Comparison of ENCODE assay signal across 27 cellular contexts in genomic region chr16:86478779-86479178, GRCh38. TPM values are rescaled to one million over a fixed set of nuclear protein-coding genes. Genes with fewer than 3 reads are reported as not detected.
"Had no signal": no experiment of that assay in that cellular context is flagged by ENCODE, and none has a peak within 500 bp of the region (broad histone marks: within the 10 kb centered on the region; RNA-seq: fewer than 3 reads in every experiment).

No MANE protein-coding gene starts in this region.

- DNase-seq: hypothalamus; immature natural killer cell; left ventricle myocardium inferior; mesendoderm; naive B cell; natural killer cell; nephron progenitor cell; occipital lobe; retina; right cardiac atrium; stimulated activated CD4-positive, alpha-beta T cell treated with anti-CD3 and anti-CD28 coated beads, Interleukin-1b, Interleukin-23, amount 100 ng/mL, for 48 hours; stimulated activated CD4-positive, alpha-beta T cell treated with anti-CD3 and anti-CD28 coated beads, Interleukin-2, amount 100 ng/mL, for 48 hours; stimulated activated CD4-positive, alpha-beta T cell treated with anti-CD3 and anti-CD28 coated beads, Interleukin-4, amount 100 ng/mL, for 4 hours; stimulated activated CD8-positive, alpha-beta memory T cell treated with anti-CD3 and anti-CD28 coated beads, Interleukin-4, amount 100 ng/mL, for 48 hours; stimulated activated naive CD4-positive, alpha-beta T cell treated with Interleukin-2 at 50 U/mL for 16 hours; stimulated activated naive CD8-positive, alpha-beta T cell treated with anti-CD3 and anti-CD28 coated beads, Interleukin-15, amount 100 ng/mL, for 72 hours; uterus had no signal

- H3K9me3 ChIP-seq: neutrophil, prostate gland had no signal

- H2AFZ ChIP-seq: neural progenitor cell had no signal

- H3K27me3 ChIP-seq: ovary, sigmoid colon had no signal

- H3K27ac ChIP-seq: left ventricle myocardium inferior, neural progenitor cell, neutrophil, ovary, tibial nerve, uterus had no signal

- FAIRE-seq: islet of Langerhans had no signal

- H3K36me3 ChIP-seq: left ventricle myocardium inferior, neural progenitor cell, neutrophil, ovary, prostate gland, tibial nerve, uterus had no signal

- H3K4me1 ChIP-seq: prostate gland, uterus had no signal

- H3K4me2 ChIP-seq: neural progenitor cell, smooth muscle cell had no signal

- H3K4me3 ChIP-seq: left ventricle myocardium inferior, lung, neural progenitor cell, ovary, prostate gland, sigmoid colon, smooth muscle cell, tibial nerve, uterus had no signal

- H3K9ac ChIP-seq: neural progenitor cell had no signal

RNA-seq across cellular contexts. Expression of gene FOXF1, which starts 31.5 kb away (rescaled TPM):
- total RNA-seq: kidney epithelial cell, natural killer cell had no signal
- polyA plus RNA-seq: immature natural killer cell had no signal
